ENCODE assay signal across 8 cellular contexts in genomic region chr20:39048000-39048696, GRCh38.
A peak's percentile ranks its signal among the peaks of the same experiment; 100 is the strongest.
DNase-seq lines count a peak whose midpoint lies in the region; ATAC-seq and TF ChIP-seq lines count a peak whose summit lies in the region.

No MANE protein-coding gene starts in this region.

- TF ChIP-seq POLR2A in sigmoid colon (IDR thresholded peaks at IDR 0.05) = no peak

- peak; percentile 60 for DNase-seq in COR-L47 (lab: John Stamatoyannopoulos, UW)
- peak; percentile 46 for DNase-seq in NCI-H1105 (lab: John Stamatoyannopoulos, UW)
- DNase-seq in T-helper 9 cell = peak; percentile 62
- DNase-seq in ascending aorta (ENCODE audit: low spot score in 2 of 2) = peak; percentile 32 to 89
- peak; percentile 90 for DNase-seq in hepatic stellate cell (ENCODE audit: low spot score)
- DNase-seq in sigmoid colon = peak; percentile 89

- intact Hi-C loops in ascending aorta (cut with DNase I) = loop anchor here (1.0 kb wide), 1 partner anchor 122 kb away; the partner anchor contains the start of gene FAM83D
- intact Hi-C loops in sigmoid colon (cut with DNase I) = loop anchor here (1.0 to 10.0 kb wide), 4 partner anchors 61 to 293 kb away; partner anchors contain the start of gene FAM83D

- TF ChIP-seq CTCF in ascending aorta (IDR thresholded peaks at IDR 0.05) (peak; percentile 72 to 97 (median 97)), sigmoid colon (IDR thresholded peaks at IDR 0.05) (peak; percentile 88 to 96 (median 92))

- no peaks in the 10 kb centered on the region for H3K4me1 ChIP-seq in ascending aorta
- peaks cover 0 to 29% (median 13%) of the 10 kb centered on the region in 4 donors for H3K4me1 ChIP-seq in sigmoid colon

- 22 to 26% methylated on average over 4 of the region's 4 CpGs for WGBS in sigmoid colon, 2 donors

- H3K9me3 ChIP-seq in ascending aorta (no peaks in the 10 kb centered on the region), sigmoid colon (no peaks in the 10 kb centered on the region)

- no peak overlapping the region for H3K27ac ChIP-seq in ascending aorta
- H3K27ac ChIP-seq in sigmoid colon = peak overlapping the region in 3 of 4 donors; percentile 40 to 47 (median 44)

- H3K36me3 ChIP-seq in ascending aorta (peaks cover 0 to 2% of the 10 kb centered on the region in 2 donors), sigmoid colon (peaks cover 0 to 2% (median under 1%) of the 10 kb centered on the region in 4 donors)

- no peaks in the 10 kb centered on the region for H3K27me3 ChIP-seq in ascending aorta
- no peaks in the 10 kb centered on the region for H3K27me3 ChIP-seq in sigmoid colon

- ATAC-seq in GM21447 (IDR thresholded peaks at IDR 0.05; ENCODE audit: unreplicated experiment) (peak; percentile 52), GM21717 (IDR thresholded peaks at IDR 0.05; ENCODE audit: unreplicated experiment) (no peak)

- no peak overlapping the region for H3K4me3 ChIP-seq in ascending aorta
- no peak overlapping the region for H3K4me3 ChIP-seq in sigmoid colon

- TF ChIP-seq EP300 in sigmoid colon (IDR thresholded peaks at IDR 0.05) = no peak

Comparison
In these comparisons a context has a peak if more than half of its experiments do, and no peak if none do; other contexts are left out.
1. H3K27ac ChIP-seq: peak in sigmoid colon (3 of 4); none in ascending aorta (0 of 2).
2. Peak in every context shown above with its lines, with median percentiles within 50 percentile points of each other: DNase-seq.